Comparison of ENCODE assay signal across 6 cellular contexts in genomic region chr19:46731584-46731983, GRCh38. TPM values are rescaled to one million over a fixed set of nuclear protein-coding genes. Genes with fewer than 3 reads are reported as not detected.
DNase-seq lines count a peak whose midpoint lies in the region; ATAC-seq and TF ChIP-seq lines count a peak whose summit lies in the region.
"Had no signal": no experiment of that assay in that cellular context is flagged by ENCODE, and none has a peak within 500 bp of the region (broad histone marks: within the 10 kb centered on the region; RNA-seq: fewer than 3 reads in every experiment).

No MANE protein-coding gene starts in this region.

- peaks cover 75% of the 10 kb centered on the region for H3K36me3 Mint-ChIP-seq in GM23338 (ENCODE audit: low read depth)
- H3K36me3 Mint-ChIP-seq: activated naive CD8-positive, alpha-beta T cell had no signal

- no peaks in the 10 kb centered on the region for H3K4me1 ChIP-seq in GM23338 (ENCODE audit: insufficient read depth)

- H3K4me3 Mint-ChIP-seq in GM23338: no peak overlapping the region
- H3K4me3 Mint-ChIP-seq: activated naive CD8-positive, alpha-beta T cell had no signal

- peaks cover 3% of the 10 kb centered on the region; the same call in 1 of the 2 replicates for H3F3A ChIP-seq in GM23338 (replicated peaks; ENCODE audit: low read depth)

- H3K27ac Mint-ChIP-seq in GM23338: peak overlapping the region; percentile 76; the same call in 1 of the 2 replicates

- H3K4me1 Mint-ChIP-seq in GM23338: peaks cover 11% of the 10 kb centered on the region

- H3K4me2 ChIP-seq in GM23338: no peak overlapping the region

- no peaks in the 10 kb centered on the region for H3K9me2 ChIP-seq in GM23338 (ENCODE audit: insufficient read depth)

- peaks cover 41% of the 10 kb centered on the region for H3K79me2 ChIP-seq in GM23338 (replicated peaks; ENCODE audit: insufficient read depth)

- no peaks in the 10 kb centered on the region for H3K9me3 Mint-ChIP-seq in GM23338

- TF ChIP-seq CTCF in GM23338 (conservative IDR thresholded peaks at IDR 0.05; ENCODE audit: low read depth in 2 of 2) (no peak), coronary artery (IDR thresholded peaks at IDR 0.05) (no peak)

- H3K4me3 ChIP-seq in GM23338 (no peak overlapping the region), coronary artery (peak overlapping the region; percentile 18)

- no peak overlapping the region for H2AFZ ChIP-seq in GM23338

- H3K27me3 ChIP-seq in GM23338 (ENCODE audit: insufficient read depth): no peaks in the 10 kb centered on the region

- peaks cover 20% of the 10 kb centered on the region for H4K20me1 ChIP-seq in GM23338 (replicated peaks; ENCODE audit: insufficient read depth)

- peaks cover 7% of the 10 kb centered on the region for H3K27me3 Mint-ChIP-seq in GM23338 (ENCODE audit: insufficient read depth, low read depth, poor library complexity)
- H3K27me3 Mint-ChIP-seq: activated naive CD8-positive, alpha-beta T cell had no signal

- H3K27ac ChIP-seq in GM23338 (ENCODE audit: low read depth): 0 out of 2 replicates have a peak overlapping the region, but pooled peaks have one; percentile 9
- H3K27ac ChIP-seq in coronary artery: peak overlapping the region in 1 of 2 donors; percentile 25

- no peak for ATAC-seq in GM23338
- no peak for ATAC-seq in HG02571 (IDR thresholded peaks at IDR 0.05; ENCODE audit: unreplicated experiment)

- peaks cover 29% of the 10 kb centered on the region for H3K36me3 ChIP-seq in GM23338 (ENCODE audit: insufficient read depth)

- DNase-seq in GM23338 (ENCODE audit: low spot score) (no peak), coronary artery (ENCODE audit: low spot score) (no peak), NCI-H1417 (lab: John Stamatoyannopoulos, UW) (no peak)
- DNase-seq: NCI-H510A treated with DMSO at 0.1 percent for 48 hours had no signal

TF ChIP-seq in GM23338, 12 proteins besides CTCF, POLR2A, EP300 and RAD21 (continues in another document):
- no peak for TF ChIP-seq ZNF462 (CRISPR knock-in tag; IDR thresholded peaks at IDR 0.05)
- TF ChIP-seq ZNF114 (CRISPR knock-in tag; IDR thresholded peaks at IDR 0.05): no peak
- TF ChIP-seq EZH2 (IDR thresholded peaks at IDR 0.05; ENCODE audit: low read depth, unreplicated experiment): no peak
- no peak for TF ChIP-seq EZH2phosphoT487 (IDR thresholded peaks at IDR 0.05; ENCODE audit: unreplicated experiment)
- no peak for TF ChIP-seq ZNF331 (CRISPR knock-in tag; IDR thresholded peaks at IDR 0.05; ENCODE audit: low read depth)
- TF ChIP-seq NANOG (IDR thresholded peaks at IDR 0.05; ENCODE audit: borderline replicate concordance): no peak
- TF ChIP-seq ETS1 (IDR thresholded peaks at IDR 0.05): no peak
- no peak for TF ChIP-seq CREB1 (CRISPR knock-in tag; IDR thresholded peaks at IDR 0.05; ENCODE audit: low read depth)
- TF ChIP-seq JUNB (IDR thresholded peaks at IDR 0.05; ENCODE audit: unreplicated experiment): no peak

RNA-seq across cellular contexts. Expression of gene FKRP, which starts 14.3 kb away (rescaled TPM):
- 25.5 and 31.9 TPM in 2 replicates for total RNA-seq in GM23338 (2014; rRNA removed; shearing (Covaris generic))
- 8.9 and 11.5 TPM in 2 replicates for polyA plus RNA-seq in GM23338 (2016; fragmentation: Nextera tagmentation; extraction: Ambion mirVana)

RNA-seq across cellular contexts. Expression of gene STRN4, which starts 14.7 kb away (rescaled TPM):
- 131 and 140 TPM in 2 replicates for total RNA-seq in GM23338 (2014; rRNA removed; shearing (Covaris generic))
- 58.0 and 62.1 TPM in 2 replicates for polyA plus RNA-seq in GM23338 (2016; fragmentation: Nextera tagmentation; extraction: Ambion mirVana)

RNA-seq across cellular contexts. Expression of gene PRKD2, which starts 14.7 kb away (rescaled TPM):
- total RNA-seq in GM23338 (2014; rRNA removed; shearing (Covaris generic)): 66.6 and 68.0 TPM in 2 replicates
- polyA plus RNA-seq in GM23338 (2016; fragmentation: Nextera tagmentation; extraction: Ambion mirVana): 53.8 and 53.9 TPM in 2 replicates

RNA-seq across cellular contexts. Expression of gene SLC1A5, which starts 56.8 kb away (rescaled TPM):
- total RNA-seq in GM23338 (2014; rRNA removed; shearing (Covaris generic)): 249 and 272 TPM in 2 replicates
- polyA plus RNA-seq in GM23338 (2016; fragmentation: Nextera tagmentation; extraction: Ambion mirVana): 103 and 109 TPM in 2 replicates
